Comparison of ENCODE assay signal across 17 cellular contexts in genomic region chr1:234667891-234668576, GRCh38. TPM values are rescaled to one million over a fixed set of nuclear protein-coding genes. Genes with fewer than 3 reads are reported as not detected.
DNase-seq lines count a peak whose midpoint lies in the region; ATAC-seq and TF ChIP-seq lines count a peak whose summit lies in the region.
"Had no signal": no experiment of that assay in that cellular context is flagged by ENCODE, and none has a peak within 500 bp of the region (broad histone marks: within the 10 kb centered on the region; RNA-seq: fewer than 3 reads in every experiment).

No MANE protein-coding gene starts in this region.

- CTCF ChIA-PET in activated CD8-positive, alpha-beta T cell treated with anti-CD3 and anti-CD28 coated beads for 36 hours (lab: Charles Lee): no interaction called here
- CTCF ChIA-PET in activated CD8-positive, alpha-beta T cell treated with anti-CD3 and anti-CD28 coated beads, Interleukin-2, amount 10 ng/mL, durations not matched to agents 7 days and 5 days (lab: Charles Lee): interaction anchor here (0.7 to 1.4 kb wide), 3 partner anchors 11 to 51 kb away, joined by 3 to 5 read pairs (median 4); no protein-coding TSS in a partner anchor

- POLR2A ChIA-PET in activated CD8-positive, alpha-beta T cell treated with anti-CD3 and anti-CD28 coated beads for 36 hours (lab: Charles Lee): no interaction called here
- POLR2A ChIA-PET in activated CD8-positive, alpha-beta T cell treated with anti-CD3 and anti-CD28 coated beads, Interleukin-2, amount 10 ng/mL, durations not matched to agents 7 days and 5 days (lab: Charles Lee): no interaction called here

- H3K4me3 Mint-ChIP-seq in activated CD8-positive, alpha-beta T cell treated with anti-CD3 and anti-CD28 coated beads for 36 hours: no peak overlapping the region
- no peak overlapping the region for H3K4me3 Mint-ChIP-seq in activated CD8-positive, alpha-beta T cell treated with anti-CD3 and anti-CD28 coated beads, Interleukin-2, amount 10 ng/mL, durations not matched to agents 7 days and 5 days
- no peak overlapping the region for H3K4me3 Mint-ChIP-seq in activated T-helper 17 cell treated with anti-CD3 and anti-CD28 coated beads, Interleukin-2, amount 50 U/mL, for 72 hours
- no peak overlapping the region for H3K4me3 Mint-ChIP-seq in stimulated activated naive CD8-positive, alpha-beta T cell treated with anti-CD3 and anti-CD28 coated beads, Interleukin-15, amount 100 ng/mL, for 72 hours
- H3K4me3 Mint-ChIP-seq: CD14-positive monocyte had no signal

- H3K27ac Mint-ChIP-seq in activated CD8-positive, alpha-beta T cell treated with anti-CD3 and anti-CD28 coated beads for 36 hours: no peak overlapping the region
- no peak overlapping the region for H3K27ac Mint-ChIP-seq in activated CD8-positive, alpha-beta T cell treated with anti-CD3 and anti-CD28 coated beads, Interleukin-2, amount 10 ng/mL, durations not matched to agents 7 days and 5 days
- no peak overlapping the region for H3K27ac Mint-ChIP-seq in activated T-helper 17 cell treated with anti-CD3 and anti-CD28 coated beads, Interleukin-2, amount 50 U/mL, for 72 hours
- H3K27ac Mint-ChIP-seq in stimulated activated naive CD8-positive, alpha-beta T cell treated with anti-CD3 and anti-CD28 coated beads, Interleukin-15, amount 100 ng/mL, for 72 hours: no peak overlapping the region
- H3K27ac Mint-ChIP-seq: CD14-positive monocyte had no signal

- H3K4me1 Mint-ChIP-seq in activated CD8-positive, alpha-beta T cell treated with anti-CD3 and anti-CD28 coated beads for 36 hours (ENCODE audit: low read depth): peaks cover 5% of the 10 kb centered on the region
- H3K4me1 Mint-ChIP-seq in activated CD8-positive, alpha-beta T cell treated with anti-CD3 and anti-CD28 coated beads, Interleukin-2, amount 10 ng/mL, durations not matched to agents 7 days and 5 days (ENCODE audit: low read depth): peaks cover 7% of the 10 kb centered on the region
- peaks cover 5% of the 10 kb centered on the region for H3K4me1 Mint-ChIP-seq in activated T-helper 17 cell treated with anti-CD3 and anti-CD28 coated beads, Interleukin-2, amount 50 U/mL, for 72 hours
- peaks cover 17% of the 10 kb centered on the region for H3K4me1 Mint-ChIP-seq in stimulated activated naive CD8-positive, alpha-beta T cell treated with anti-CD3 and anti-CD28 coated beads, Interleukin-15, amount 100 ng/mL, for 72 hours

- no peaks in the 10 kb centered on the region for H3K27me3 Mint-ChIP-seq in activated CD8-positive, alpha-beta T cell treated with anti-CD3 and anti-CD28 coated beads for 36 hours
- H3K27me3 Mint-ChIP-seq in activated CD8-positive, alpha-beta T cell treated with anti-CD3 and anti-CD28 coated beads, Interleukin-2, amount 10 ng/mL, durations not matched to agents 7 days and 5 days (ENCODE audit: low read depth): no peaks in the 10 kb centered on the region
- H3K27me3 Mint-ChIP-seq in activated T-helper 17 cell treated with anti-CD3 and anti-CD28 coated beads, Interleukin-2, amount 50 U/mL, for 72 hours: no peaks in the 10 kb centered on the region
- no peaks in the 10 kb centered on the region for H3K27me3 Mint-ChIP-seq in stimulated activated naive CD8-positive, alpha-beta T cell treated with anti-CD3 and anti-CD28 coated beads, Interleukin-15, amount 100 ng/mL, for 72 hours

- H3K9me3 Mint-ChIP-seq in activated CD8-positive, alpha-beta T cell treated with anti-CD3 and anti-CD28 coated beads for 36 hours: peaks cover 2% of the 10 kb centered on the region
- H3K9me3 Mint-ChIP-seq in activated CD8-positive, alpha-beta T cell treated with anti-CD3 and anti-CD28 coated beads, Interleukin-2, amount 10 ng/mL, durations not matched to agents 7 days and 5 days (ENCODE audit: insufficient read depth): no peaks in the 10 kb centered on the region
- H3K9me3 Mint-ChIP-seq in activated T-helper 17 cell treated with anti-CD3 and anti-CD28 coated beads, Interleukin-2, amount 50 U/mL, for 72 hours: no peaks in the 10 kb centered on the region
- no peaks in the 10 kb centered on the region for H3K9me3 Mint-ChIP-seq in stimulated activated naive CD8-positive, alpha-beta T cell treated with anti-CD3 and anti-CD28 coated beads, Interleukin-15, amount 100 ng/mL, for 72 hours

- no peak for TF ChIP-seq CTCF in activated CD8-positive, alpha-beta T cell treated with anti-CD3 and anti-CD28 coated beads for 36 hours (IDR thresholded peaks at IDR 0.05)

- intact Hi-C loops in activated CD8-positive, alpha-beta T cell treated with anti-CD3 and anti-CD28 coated beads for 36 hours (cut with micrococcal nuclease): no loop called here

- H3K36me3 Mint-ChIP-seq in activated CD8-positive, alpha-beta T cell treated with anti-CD3 and anti-CD28 coated beads for 36 hours (ENCODE audit: low read depth): no peaks in the 10 kb centered on the region
- no peaks in the 10 kb centered on the region for H3K36me3 Mint-ChIP-seq in activated CD8-positive, alpha-beta T cell treated with anti-CD3 and anti-CD28 coated beads, Interleukin-2, amount 10 ng/mL, durations not matched to agents 7 days and 5 days (ENCODE audit: low read depth)
- H3K36me3 Mint-ChIP-seq in activated T-helper 17 cell treated with anti-CD3 and anti-CD28 coated beads, Interleukin-2, amount 50 U/mL, for 72 hours (ENCODE audit: low read depth): no peaks in the 10 kb centered on the region

- ATAC-seq in activated CD8-positive, alpha-beta T cell treated with anti-CD3 and anti-CD28 coated beads for 36 hours: peak; percentile 80
- ATAC-seq in activated CD8-positive, alpha-beta T cell treated with anti-CD3 and anti-CD28 coated beads, Interleukin-2, amount 10 ng/mL, durations not matched to agents 7 days and 5 days: no peak
- ATAC-seq in activated T-helper 17 cell treated with anti-CD3 and anti-CD28 coated beads, Interleukin-2, amount 50 U/mL, for 72 hours (replicated peaks): peak; percentile 96
- ATAC-seq in stimulated activated naive CD8-positive, alpha-beta T cell treated with anti-CD3 and anti-CD28 coated beads, Interleukin-15, amount 100 ng/mL, for 72 hours: peak; percentile 56
- ATAC-seq: SK-N-SH treated with all-trans-retinoic acid at 6 μM for 48 hours had no signal

- peak; percentile 32 for DNase-seq in activated CD8-positive, alpha-beta T cell treated with anti-CD3 and anti-CD28 coated beads for 36 hours
- no peak for DNase-seq in activated CD8-positive, alpha-beta T cell treated with anti-CD3 and anti-CD28 coated beads, Interleukin-2, amount 10 ng/mL, durations not matched to agents 7 days and 5 days
- DNase-seq in HT1080 (ENCODE audit: low read depth) (peak; percentile 33), NCI-H1092 treated with DMSO at 0.1 percent for 48 hours (lab: John Stamatoyannopoulos, UW) (no peak), NCI-H69 (lab: John Stamatoyannopoulos, UW) (no peak)
- DNase-seq in stimulated activated naive CD8-positive, alpha-beta T cell treated with anti-CD3 and anti-CD28 coated beads, Interleukin-15, amount 100 ng/mL, for 72 hours: no peak
- DNase-seq: ACHN, AML-193, DMS 273 treated with DMSO at 0.1 percent for 48 hours, DND-41, NCI-H1105, NCI-H2081 treated with DMSO at 0.1 percent for 48 hours, NCI-H748 treated with DMSO at 0.1 percent for 48 hours, SIG-M5 had no signal

RNA-seq across cellular contexts. Expression of gene IRF2BP2, which starts 58.1 kb away (rescaled TPM):
- total RNA-seq in activated CD8-positive, alpha-beta T cell treated with anti-CD3 and anti-CD28 coated beads for 36 hours: 100 to 1,000 TPM; 148 to 155 TPM
- 10 to 100 TPM; 71.5 to 72.0 TPM for total RNA-seq in activated CD8-positive, alpha-beta T cell treated with anti-CD3 and anti-CD28 coated beads, Interleukin-2, amount 10 ng/mL, durations not matched to agents 7 days and 5 days
- total RNA-seq in HT1080 (2014; rRNA removed; shearing (Covaris generic)): 47.8 and 69.6 TPM in 2 replicates
- polyA plus RNA-seq in HT1080 (2015; cell fraction: cytosol; rRNA removed): 68.2 and 68.8 TPM in 2 replicates
- 90.5 and 110 TPM in 2 replicates for polyA plus RNA-seq in HT1080 (2015; cell fraction: nucleus; rRNA removed)
- 100 to 1,000 TPM in 1 of 2 donors, 10 to 100 TPM in 1; 84.5 to 134 TPM for total RNA-seq in activated T-helper 17 cell treated with anti-CD3 and anti-CD28 coated beads, Interleukin-2, amount 50 U/mL, for 72 hours

Comparison
In these comparisons a context has a peak if more than half of its experiments do, and no peak if none do; other contexts are left out.
1. DNase-seq: peak in activated CD8-positive, alpha-beta T cell treated with anti-CD3 and anti-CD28 coated beads for 36 hours (single experiment) and HT1080 (single experiment); none in activated CD8-positive, alpha-beta T cell treated with anti-CD3 and anti-CD28 coated beads, Interleukin-2, amount 10 ng/mL, durations not matched to agents 7 days and 5 days (single experiment), stimulated activated naive CD8-positive, alpha-beta T cell treated with anti-CD3 and anti-CD28 coated beads, Interleukin-15, amount 100 ng/mL, for 72 hours (0 of 2), NCI-H1092 treated with DMSO at 0.1 percent for 48 hours (single experiment) and NCI-H69 (single experiment).